ENCODE assay signal across 12 cellular contexts in the genomic region with DNA sequence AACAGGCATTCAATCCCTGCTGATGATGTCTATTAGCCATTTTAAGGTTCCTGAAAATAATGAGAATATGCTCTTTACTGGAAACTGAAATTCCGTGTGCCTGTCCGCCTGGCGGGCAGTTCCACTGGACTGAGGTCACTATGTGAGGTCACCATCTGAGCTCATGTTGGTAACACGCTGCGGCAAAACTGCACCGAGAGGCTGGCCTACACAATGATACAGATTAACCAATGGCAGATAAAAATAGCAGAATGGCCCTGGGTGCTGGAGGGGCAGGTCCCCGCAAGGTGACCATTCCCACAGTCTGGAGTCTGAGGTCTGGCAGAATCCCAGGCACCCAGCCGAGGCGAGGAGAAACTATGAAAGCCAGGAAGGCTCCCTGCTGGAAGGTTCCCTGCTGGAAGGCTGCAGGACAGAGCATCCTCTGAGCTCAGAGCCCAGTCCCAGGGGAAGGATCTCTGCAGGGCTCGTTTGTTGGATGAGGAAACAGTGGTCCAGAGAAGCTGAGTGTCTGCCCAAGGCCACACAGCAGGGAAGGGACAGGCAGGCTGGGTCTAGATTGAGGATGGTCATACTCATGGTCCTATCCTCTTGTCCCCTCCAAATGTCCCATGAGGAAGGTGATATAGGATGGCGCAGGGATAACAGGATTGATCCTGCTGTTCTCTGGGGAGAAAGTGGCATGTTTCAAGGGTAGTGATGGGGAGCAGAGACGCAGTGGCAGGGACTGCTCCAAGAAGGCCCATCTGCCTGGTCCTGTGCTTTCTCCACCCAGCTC. TPM values are rescaled to one million over a fixed set of nuclear protein-coding genes. Genes with fewer than 3 reads are reported as not detected.
A peak's percentile ranks its signal among the peaks of the same experiment; 100 is the strongest.
DNase-seq lines count a peak whose midpoint lies in the region; ATAC-seq and TF ChIP-seq lines count a peak whose summit lies in the region.
"Had no signal": no experiment of that assay in that cellular context is flagged by ENCODE, and none has a peak within 500 bp of the region (broad histone marks: within the 10 kb centered on the region; RNA-seq: fewer than 3 reads in every experiment).

No MANE protein-coding gene starts in this region.

- H3K4me3 ChIP-seq in coronary artery, result no peak overlapping the region

- TF ChIP-seq CTCF in coronary artery (IDR thresholded peaks at IDR 0.05), result no peak

- TF ChIP-seq RAD21 in Ishikawa (IDR thresholded peaks at IDR 0.05; ENCODE audit: low read depth), result no peak

- peak; percentile 28 for ATAC-seq in left lobe of liver
- ATAC-seq in HG03565 (IDR thresholded peaks at IDR 0.05; ENCODE audit: unreplicated experiment), result no peak
- ATAC-seq in HG03095 (IDR thresholded peaks at IDR 0.05; ENCODE audit: unreplicated experiment), result no peak
- ATAC-seq: CD8-positive, alpha-beta T cell; Panc1 had no signal

- peak overlapping the region; percentile 54 to 80 for H3K27ac ChIP-seq in coronary artery

- peak; percentile 34; the same call in 1 of the 2 replicates for TF ChIP-seq EP300 in Ishikawa (IDR thresholded peaks at IDR 0.05; ENCODE audit: borderline replicate concordance)

- DNase-seq in coronary artery (ENCODE audit: low spot score), result peak; percentile 81
- no peak for DNase-seq in left lobe of liver (ENCODE audit: low spot score)
- DNase-seq in smooth muscle cell of the brain vasculature (ENCODE audit: low read depth, low spot score), result peak; percentile 85
- DNase-seq in NCI-H2227 treated with DMSO at 0.1 percent for 48 hours (lab: John Stamatoyannopoulos, UW), result no peak
- DNase-seq in stimulated activated CD4-positive, alpha-beta T cell treated with anti-CD3 and anti-CD28 coated beads, Interleukin-1b, Interleukin-23, amount 100 ng/mL, for 48 hours, result no peak
- DNase-seq: activated B cell treated with CpG ODN at 0.5 μM for 24 hours; CD8-positive, alpha-beta T cell; NCI-H187 treated with DMSO at 0.1 percent for 48 hours had no signal

TF ChIP-seq in Ishikawa, 13 proteins besides CTCF, POLR2A, EP300 and RAD21:
- TF ChIP-seq CEBPB (IDR thresholded peaks at IDR 0.05), result no peak

RNA-seq across cellular contexts. Expression of a gene that starts 24.8 kb away (rescaled TPM):
- 20.1 TPM for total RNA-seq in left lobe of liver

RNA-seq across cellular contexts. Expression of a gene that starts 40.8 kb away (rescaled TPM):
- 3.5 TPM for total RNA-seq in left lobe of liver

Comparison
In these comparisons a context has a peak if more than half of its experiments do, and no peak if none do; other contexts are left out.
1. DNase-seq: peak in coronary artery (single experiment) and smooth muscle cell of the brain vasculature (single experiment); none in left lobe of liver (single experiment), NCI-H2227 treated with DMSO at 0.1 percent for 48 hours (single experiment) and stimulated activated CD4-positive, alpha-beta T cell treated with anti-CD3 and anti-CD28 coated beads, Interleukin-1b, Interleukin-23, amount 100 ng/mL, for 48 hours (single experiment).